8 cellular contexts compared by ENCODE assay signal in genomic region chr19:18450934-18451836, GRCh38. TPM values are rescaled to one million over a fixed set of nuclear protein-coding genes. Genes with fewer than 3 reads are reported as not detected.
DNase-seq lines count a peak whose midpoint lies in the region; ATAC-seq and TF ChIP-seq lines count a peak whose summit lies in the region.

No MANE protein-coding gene starts in this region.

- ATAC-seq in HG02759 (IDR thresholded peaks at IDR 0.05; ENCODE audit: unreplicated experiment): peak; percentile 57
- peak; percentile 93 for ATAC-seq in mucosa of descending colon
- ATAC-seq in GM21423 (IDR thresholded peaks at IDR 0.05; ENCODE audit: unreplicated experiment): no peak

- no peak overlapping the region for H3K4me3 ChIP-seq in effector memory CD4-positive, alpha-beta T cell (ENCODE audit: insufficient read depth, low read depth, low read length, poor library complexity, severe bottlenecking)
- H3K4me3 ChIP-seq in mucosa of descending colon: no peak overlapping the region

- H3K27me3 ChIP-seq in effector memory CD4-positive, alpha-beta T cell (replicated peaks; ENCODE audit: control insufficient read depth, insufficient read depth, low read length, poor library complexity, severe bottlenecking): no peaks in the 10 kb centered on the region

- intact Hi-C loops in mucosa of descending colon (cut with DNase I, micrococcal nuclease): loop anchor here in 1 of 2 donors (10.0 kb wide), 1 partner anchor 404 kb away; no protein-coding TSS in a partner anchor

- peaks cover 3% of the 10 kb centered on the region for H3K4me1 ChIP-seq in effector memory CD4-positive, alpha-beta T cell (ENCODE audit: control insufficient read depth, insufficient read depth, low read length, poor library complexity, severe bottlenecking)
- peaks cover 3% of the 10 kb centered on the region for H3K4me1 ChIP-seq in mucosa of descending colon (ENCODE audit: low read depth)

- H3K36me3 ChIP-seq in effector memory CD4-positive, alpha-beta T cell (ENCODE audit: control insufficient read depth, insufficient read depth, low read length): peaks cover 58% of the 10 kb centered on the region
- no peaks in the 10 kb centered on the region for H3K36me3 ChIP-seq in mucosa of descending colon (ENCODE audit: low read depth)

- DNase-seq in COLO829 (ENCODE audit: low spot score) (peak; percentile 57), NCI-H510A (lab: John Stamatoyannopoulos, UW) (peak; percentile 49), mucosa of descending colon (peak; percentile 87 to 96 (median 92))
- peak; percentile 62 to 84 for DNase-seq in activated CD8-positive, alpha-beta memory T cell treated with anti-CD3 and anti-CD28 coated beads for 1 hour (ENCODE audit: extremely low read depth in 1 of 2, low read depth in 1 of 2)
- peak; percentile 66 to 80 (median 73) for DNase-seq in effector memory CD4-positive, alpha-beta T cell
- DNase-seq in stimulated activated CD8-positive, alpha-beta memory T cell treated with anti-CD3 and anti-CD28 coated beads, Interleukin-4, amount 100 ng/mL, for 4 hours (ENCODE audit: low read depth in 2 of 2, low spot score in 1 of 2): peak; percentile 63 to 83

- no peaks in the 10 kb centered on the region for H3K9me3 ChIP-seq in effector memory CD4-positive, alpha-beta T cell (ENCODE audit: control insufficient read depth, low read length)
- no peaks in the 10 kb centered on the region for H3K9me3 ChIP-seq in mucosa of descending colon

- TF ChIP-seq CTCF in mucosa of descending colon (IDR thresholded peaks at IDR 0.05): peak; percentile 98

- H3K27ac ChIP-seq in effector memory CD4-positive, alpha-beta T cell (ENCODE audit: insufficient read depth, low read length, poor library complexity, severe bottlenecking): no peak overlapping the region

RNA-seq across cellular contexts. Expression of gene ISYNA1, which starts 13.3 kb away (rescaled TPM):
- total RNA-seq in mucosa of descending colon: 10 to 100 TPM; 10.2 to 20.0 (median 13.2) TPM

RNA-seq across cellular contexts. Expression of gene SSBP4, which starts 32.0 kb away (rescaled TPM):
- total RNA-seq in mucosa of descending colon: 10 to 100 TPM; 31.2 to 48.6 (median 41.1) TPM

RNA-seq across cellular contexts. Expression of gene LRRC25, which starts 53.8 kb away (rescaled TPM):
- total RNA-seq in mucosa of descending colon: 1 to 10 TPM; 2.1 to 8.8 (median 5.8) TPM
